In genomic region chr9:127309715-127310114, GRCh38 we compare ENCODE assay signal across 14 cellular contexts.
"Had no signal": no experiment of that assay in that cellular context is flagged by ENCODE, and none has a peak within 500 bp of the region (broad histone marks: within the 10 kb centered on the region; RNA-seq: fewer than 3 reads in every experiment).

No MANE protein-coding gene starts in this region.

- H3K9me3 ChIP-seq: adrenal gland, esophagus squamous epithelium, transverse colon had no signal

- H3K4me3 ChIP-seq: adrenal gland, esophagus squamous epithelium, transverse colon had no signal

- H3K36me3 Mint-ChIP-seq: activated naive CD4-positive, alpha-beta T cell treated with anti-CD3 and anti-CD28 coated beads, Interleukin-2, amount 50 U/mL, for 72 hours had no signal

- H3K27ac Mint-ChIP-seq: activated naive CD4-positive, alpha-beta T cell treated with anti-CD3 and anti-CD28 coated beads, Interleukin-2, amount 50 U/mL, for 72 hours; activated T-cell treated with anti-CD3 and anti-CD28 coated beads, Interleukin-2, amount 50 U/mL, for 72 hours; stimulated activated naive CD8-positive, alpha-beta T cell treated with anti-CD3 and anti-CD28 coated beads, Interleukin-15, Interleukin-2, amounts not matched to agents 100 ng/mL and 50 ng/mL, for 24 hours; T-helper 1 cell treated with Interleukin-12 subunit alpha and Interleukin-12 subunit beta and Interleukin-4 antibody, amounts not matched to agents 30 μg/mL and 1 μg/mL, for 36 hours had no signal

- H3K9me3 Mint-ChIP-seq: activated naive CD4-positive, alpha-beta T cell treated with anti-CD3 and anti-CD28 coated beads, Interleukin-2, amount 50 U/mL, for 72 hours; activated T-cell treated with anti-CD3 and anti-CD28 coated beads, Interleukin-2, amount 50 U/mL, for 72 hours; neural crest cell; stimulated activated naive CD8-positive, alpha-beta T cell treated with anti-CD3 and anti-CD28 coated beads, Interleukin-15, Interleukin-2, amounts not matched to agents 100 ng/mL and 50 ng/mL, for 24 hours; T-helper 1 cell treated with Interleukin-12 subunit alpha and Interleukin-12 subunit beta and Interleukin-4 antibody, amounts not matched to agents 30 μg/mL and 1 μg/mL, for 36 hours had no signal

- H3K4me1 Mint-ChIP-seq: neural crest cell had no signal

- H3K27me3 ChIP-seq: adrenal gland, esophagus squamous epithelium, transverse colon had no signal

- ATAC-seq: activated naive CD4-positive, alpha-beta T cell treated with anti-CD3 and anti-CD28 coated beads, Interleukin-2, amount 50 U/mL, for 72 hours; activated T-cell treated with anti-CD3 and anti-CD28 coated beads, Interleukin-2, amount 50 U/mL, for 72 hours had no signal

- H3K4me3 Mint-ChIP-seq: activated T-cell treated with anti-CD3 and anti-CD28 coated beads, Interleukin-2, amount 50 U/mL, for 72 hours; neural crest cell; stimulated activated naive CD8-positive, alpha-beta T cell treated with anti-CD3 and anti-CD28 coated beads, Interleukin-15, Interleukin-2, amounts not matched to agents 100 ng/mL and 50 ng/mL, for 24 hours; T-helper 1 cell treated with Interleukin-12 subunit alpha and Interleukin-12 subunit beta and Interleukin-4 antibody, amounts not matched to agents 30 μg/mL and 1 μg/mL, for 36 hours had no signal

- H3K36me3 ChIP-seq: transverse colon had no signal

- H3K27ac ChIP-seq: esophagus squamous epithelium, transverse colon had no signal

- DNase-seq: activated CD4-positive, CD25-positive, alpha-beta regulatory T cell treated with anti-CD3 and anti-CD28 coated beads, Interleukin-2, amount 50 U/mL, for 72 hours; activated CD8-positive, alpha-beta memory T cell treated with anti-CD3 and anti-CD28 coated beads for 24 hours; activated effector memory CD4-positive, alpha-beta T cell treated with anti-CD3 and anti-CD28 coated beads, Interleukin-2, amount 50 U/mL, for 16 hours; activated T-cell treated with anti-CD3 and anti-CD28 coated beads, Interleukin-2, amount 50 U/mL, for 72 hours; adrenal gland; cerebellar nuclear complex; effector CD4-positive, alpha-beta T cell; esophagus squamous epithelium; retina; transverse colon had no signal
